ENCODE assay signal across 8 cellular contexts in genomic region chr12:81644503-81644902, GRCh38.
A peak's percentile ranks its signal among the peaks of the same experiment; 100 is the strongest.
DNase-seq lines count a peak whose midpoint lies in the region; ATAC-seq, FAIRE-seq and TF ChIP-seq lines count a peak whose summit lies in the region.
"Had no signal": no experiment of that assay in that cellular context is flagged by ENCODE, and none has a peak within 500 bp of the region (broad histone marks: within the 10 kb centered on the region; RNA-seq: fewer than 3 reads in every experiment).

No MANE protein-coding gene starts in this region.

- no TSS peak for BruUV-seq in HepG2 (replicated peaks; lab: Mats Ljungman, UMichigan)

- no peaks in the 10 kb centered on the region for H4K20me1 ChIP-seq in HepG2 (ENCODE audit: insufficient read depth, low read length)

- no peak for FAIRE-seq in HepG2 (lab: Jason Lieb, UNC)

- ATAC-seq in HG02943 (IDR thresholded peaks at IDR 0.05; ENCODE audit: low read depth, unreplicated experiment) = peak; percentile 70
- peak; percentile 71 for ATAC-seq in body of pancreas
- no peak for ATAC-seq in HepG2
- no peak for ATAC-seq in left colon

- no peak overlapping the region for H3K4me3 ChIP-seq in GM12864 (ENCODE audit: low read depth, low read length)
- no peak overlapping the region for H3K4me3 ChIP-seq in body of pancreas
- H3K4me3 ChIP-seq in HepG2 (replicated peaks in 1 of 3; ENCODE audit: insufficient read depth in 1 of 3, low read depth in 2 of 3, low read length in 3 of 3) = no peak overlapping the region
- no peak overlapping the region for H3K4me3 ChIP-seq in vagina

- H3K9me3 ChIP-seq in body of pancreas (peaks cover 0 to 2% (median 0%) of the 10 kb centered on the region in 3 donors), HepG2 (ENCODE audit: low read length) (no peaks in the 10 kb centered on the region), vagina (no peaks in the 10 kb centered on the region)

- TF ChIP-seq POLR2A in body of pancreas (IDR thresholded peaks at IDR 0.05) = no peak
- TF ChIP-seq POLR2A in HepG2 (IDR thresholded peaks at IDR 0.05; ENCODE audit: insufficient read depth in 1 of 2, low read depth in 2 of 2, low read length in 2 of 2) = no peak
- TF ChIP-seq POLR2A in vagina (IDR thresholded peaks at IDR 0.05) = no peak

- TF ChIP-seq RAD21 in HepG2 (CRISPR knock-in tag; IDR thresholded peaks at IDR 0.05) = no peak

- no peaks in the 10 kb centered on the region for H3K79me2 ChIP-seq in HepG2 (ENCODE audit: insufficient read depth, low read length)

- DNase-seq in GM12864 (ENCODE audit: low read depth) (no peak), NCI-H2171 treated with DMSO at 0.1 percent for 48 hours (lab: John Stamatoyannopoulos, UW) (peak; percentile 81), body of pancreas (peak in 1 of 4 donors; percentile 15), HepG2 (ENCODE audit: low spot score) (peak; percentile 38), vagina (ENCODE audit: extremely low spot score in 2 of 2) (no peak), left colon (no peak)
- DNase-seq: activated B cell treated with CpG ODN at 0.5 μM for 24 hours had no signal

- peak; percentile 13 for TF ChIP-seq CTCF in GM12864 (IDR thresholded peaks at IDR 0.05; ENCODE audit: low read depth, low read length, missing control alignments)
- peak; percentile 16 to 78 (median 70) for TF ChIP-seq CTCF in body of pancreas (IDR thresholded peaks at IDR 0.05)
- TF ChIP-seq CTCF in HepG2 (CRISPR knock-in tag; IDR thresholded peaks at IDR 0.05) = peak; percentile 43
- peak in 1 of 3 experiments; percentile 56 for TF ChIP-seq CTCF in vagina (IDR thresholded peaks at IDR 0.05)

- no peak overlapping the region for H3K9ac ChIP-seq in HepG2 (ENCODE audit: insufficient read depth, low read depth, low read length)

- no peak overlapping the region for H3K4me2 ChIP-seq in HepG2 (ENCODE audit: low read depth, low read length)

- H3K27ac ChIP-seq in body of pancreas = no peak overlapping the region
- H3K27ac ChIP-seq in HepG2 (ENCODE audit: extremely low read length, insufficient read depth, low read length) = no peak overlapping the region
- H3K27ac ChIP-seq in vagina = no peak overlapping the region

- H3K27me3 ChIP-seq in body of pancreas = no peaks in the 10 kb centered on the region
- H3K27me3 ChIP-seq in HepG2 (ENCODE audit: control insufficient read depth in 1 of 2, insufficient read depth in 2 of 2, low read length in 2 of 2) = no peaks in the 10 kb centered on the region
- H3K27me3 ChIP-seq in vagina = no peaks in the 10 kb centered on the region

- POLR2A ChIA-PET in HepG2 (lab: Yijun Ruan, JAX) = no interaction called here

- WGBS in body of pancreas, 2 donors = 0 to 2% methylated on average over 1 of the region's 1 CpG
- WGBS in HepG2 (ENCODE audit: low lambda C conversion rate) = 0% methylated on average over 1 of the region's 1 CpG

- H2AFZ ChIP-seq in HepG2 (ENCODE audit: low read length) = no peak overlapping the region

- in situ Hi-C loops in HepG2 (cut with HindIII; ENCODE audit: extremely low pct_ligation_motif_present, low pct_unique_long_range_greater_than_20kb) = loop anchor here (10.0 kb wide), 1 partner anchor 680 kb away; no protein-coding TSS in a partner anchor

- TF ChIP-seq EP300 in HepG2 (IDR thresholded peaks at IDR 0.05; ENCODE audit: low read depth in 2 of 2, low read length in 2 of 2) (no peak), HepG2 (CRISPR knock-in tag; IDR thresholded peaks at IDR 0.05; ENCODE audit: borderline replicate concordance) (no peak)

- intact Hi-C loops in body of pancreas (cut with DNase I) (no loop called here), HepG2 (cut with micrococcal nuclease; ENCODE audit: unreplicated experiment) (loop anchor here (1.0 to 10.0 kb wide), 5 partner anchors 150 to 983 kb away; partner anchors contain the start of genes CCDC59 and METTL25), vagina (cut with DNase I) (no loop called here), left colon (cut with DNase I, micrococcal nuclease) (loop anchor here (5.0 to 10.0 kb wide), 2 partner anchors 683 to 690 kb away; no protein-coding TSS in a partner anchor)

- CTCF ChIA-PET in HepG2 (lab: Yijun Ruan, JAX; ENCODE audit: low intra/inter-chr PET ratio, low total read pairs) = interaction anchor here (0.7 to 1.4 kb wide), 2 partner anchors 152 to 683 kb away, joined by 3 to 9 read pairs; no protein-coding TSS in a partner anchor

- no peaks in the 10 kb centered on the region for H3K36me3 ChIP-seq in body of pancreas (replicated peaks in 1 of 2; ENCODE audit: insufficient read depth in 1 of 2, low read depth in 2 of 2)
- H3K36me3 ChIP-seq in HepG2 (replicated peaks in 1 of 2; ENCODE audit: control insufficient read depth in 1 of 2, insufficient read depth in 2 of 2, low read length in 2 of 2) = no peaks in the 10 kb centered on the region
- no peaks in the 10 kb centered on the region for H3K36me3 ChIP-seq in vagina

- H3K4me1 ChIP-seq in body of pancreas = no peaks in the 10 kb centered on the region
- H3K4me1 ChIP-seq in HepG2 (ENCODE audit: insufficient read depth, low read length) = no peaks in the 10 kb centered on the region
- no peaks in the 10 kb centered on the region for H3K4me1 ChIP-seq in vagina

TF ChIP-seq in HepG2, 621 proteins besides CTCF, POLR2A, EP300 and RAD21 (continues in another document):
- TF ChIP-seq KDM1A (CRISPR knock-in tag; IDR thresholded peaks at IDR 0.05) (no peak), FOXK1 (CRISPR knock-in tag; IDR thresholded peaks at IDR 0.05; ENCODE audit: borderline replicate concordance, low read depth) (no peak), TCF7L2 (IDR thresholded peaks at IDR 0.05; ENCODE audit: low read depth, low read length) (no peak), ZNF607 (CRISPR knock-in tag; IDR thresholded peaks at IDR 0.05; ENCODE audit: borderline replicate concordance) (no peak), TBX2 (CRISPR knock-in tag; IDR thresholded peaks at IDR 0.05; ENCODE audit: borderline replicate concordance) (no peak), ZNF839 (CRISPR knock-in tag; IDR thresholded peaks at IDR 0.05; ENCODE audit: borderline replicate concordance) (no peak), STAG1 (CRISPR knock-in tag; IDR thresholded peaks at IDR 0.05) (peak; percentile 66), ARHGAP35 (CRISPR knock-in tag; IDR thresholded peaks at IDR 0.05; ENCODE audit: borderline replicate concordance) (no peak), ZNF224 (CRISPR knock-in tag; IDR thresholded peaks at IDR 0.05) (no peak), SMAD3 (CRISPR knock-in tag; IDR thresholded peaks at IDR 0.05) (no peak), MED13 (CRISPR knock-in tag; IDR thresholded peaks at IDR 0.05) (no peak), SMC3 (IDR thresholded peaks at IDR 0.05; ENCODE audit: low read length) (peak; percentile 29), ZZZ3 (CRISPR knock-in tag; IDR thresholded peaks at IDR 0.05; ENCODE audit: borderline replicate concordance) (no peak), FOXA3 (CRISPR knock-in tag; IDR thresholded peaks at IDR 0.05) (0 out of 2 replicates have a peak, but pooled peaks have one; percentile 14), ZNF605 (CRISPR knock-in tag; IDR thresholded peaks at IDR 0.05) (no peak), ZNF17 (CRISPR knock-in tag; IDR thresholded peaks at IDR 0.05) (no peak), ZNF569 (CRISPR knock-in tag; IDR thresholded peaks at IDR 0.05; ENCODE audit: borderline replicate concordance) (no peak), ZNF263 (CRISPR knock-in tag; IDR thresholded peaks at IDR 0.05) (no peak), SRSF1 (optimal IDR thresholded peaks at IDR 0.05; ENCODE audit: low read depth, low read length) (no peak), PHF21A (CRISPR knock-in tag; IDR thresholded peaks at IDR 0.05) (no peak), MAFK (conservative IDR thresholded peaks at IDR 0.05 in 1 of 2, IDR thresholded peaks at IDR 0.05 in 1 of 2; ENCODE audit: low read length in 2 of 2) (peak in 1 of 2 experiments; percentile 12; a peak in 1 of 4 replicates), KLF6 (CRISPR knock-in tag; IDR thresholded peaks at IDR 0.05) (no peak)
- TF ChIP-seq, protein P1, sequence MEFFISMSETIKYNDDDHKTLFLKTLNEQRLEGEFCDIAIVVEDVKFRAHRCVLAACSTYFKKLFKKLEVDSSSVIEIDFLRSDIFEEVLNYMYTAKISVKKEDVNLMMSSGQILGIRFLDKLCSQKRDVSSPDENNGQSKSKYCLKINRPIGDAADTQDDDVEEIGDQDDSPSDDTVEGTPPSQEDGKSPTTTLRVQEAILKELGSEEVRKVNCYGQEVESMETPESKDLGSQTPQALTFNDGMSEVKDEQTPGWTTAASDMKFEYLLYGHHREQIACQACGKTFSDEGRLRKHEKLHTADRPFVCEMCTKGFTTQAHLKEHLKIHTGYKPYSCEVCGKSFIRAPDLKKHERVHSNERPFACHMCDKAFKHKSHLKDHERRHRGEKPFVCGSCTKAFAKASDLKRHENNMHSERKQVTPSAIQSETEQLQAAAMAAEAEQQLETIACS (CRISPR knock-in tag; IDR thresholded peaks at IDR 0.05) = no peak
- TF ChIP-seq, protein P2, sequence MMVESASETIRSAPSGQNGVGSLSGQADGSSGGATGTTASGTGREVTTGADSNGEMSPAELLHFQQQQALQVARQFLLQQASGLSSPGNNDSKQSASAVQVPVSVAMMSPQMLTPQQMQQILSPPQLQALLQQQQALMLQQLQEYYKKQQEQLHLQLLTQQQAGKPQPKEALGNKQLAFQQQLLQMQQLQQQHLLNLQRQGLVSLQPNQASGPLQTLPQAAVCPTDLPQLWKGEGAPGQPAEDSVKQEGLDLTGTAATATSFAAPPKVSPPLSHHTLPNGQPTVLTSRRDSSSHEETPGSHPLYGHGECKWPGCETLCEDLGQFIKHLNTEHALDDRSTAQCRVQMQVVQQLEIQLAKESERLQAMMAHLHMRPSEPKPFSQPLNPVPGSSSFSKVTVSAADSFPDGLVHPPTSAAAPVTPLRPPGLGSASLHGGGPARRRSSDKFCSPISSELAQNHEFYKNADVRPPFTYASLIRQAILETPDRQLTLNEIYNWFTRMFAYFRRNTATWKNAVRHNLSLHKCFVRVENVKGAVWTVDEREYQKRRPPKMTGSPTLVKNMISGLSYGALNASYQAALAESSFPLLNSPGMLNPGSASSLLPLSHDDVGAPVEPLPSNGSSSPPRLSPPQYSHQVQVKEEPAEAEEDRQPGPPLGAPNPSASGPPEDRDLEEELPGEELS (CRISPR knock-in tag; IDR thresholded peaks at IDR 0.05) = no peak

Comparison
In these comparisons a context has a peak if more than half of its experiments do, and no peak if none do; other contexts are left out.
1. DNase-seq: peak in NCI-H2171 treated with DMSO at 0.1 percent for 48 hours (single experiment) and HepG2 (single experiment); none in GM12864 (single experiment), vagina (0 of 2) and left colon (0 of 2).
2. ATAC-seq: peak in HG02943 (single experiment) and body of pancreas (single experiment); none in HepG2 (single experiment) and left colon (single experiment).
3. intact Hi-C loops: an anchor here in HepG2 (1.0 to 10.0 kb wide) and left colon (5.0 to 10.0 kb wide); none called in body of pancreas and vagina.